Comparison of ENCODE assay signal across 18 cellular contexts in genomic region chr17:42227849-42228696, GRCh38. TPM values are rescaled to one million over a fixed set of nuclear protein-coding genes. Genes with fewer than 3 reads are reported as not detected.
DNase-seq lines count a peak whose midpoint lies in the region; ATAC-seq and TF ChIP-seq lines count a peak whose summit lies in the region.
"Had no signal": no experiment of that assay in that cellular context is flagged by ENCODE, and none has a peak within 500 bp of the region (broad histone marks: within the 10 kb centered on the region; RNA-seq: fewer than 3 reads in every experiment).

No MANE protein-coding gene starts in this region.

- no TSS peak for BruUV-seq in Panc1 (replicated peaks; lab: Mats Ljungman, UMichigan)

- H3K27ac ChIP-seq in CD4-positive, alpha-beta T cell (ENCODE audit: low read depth, low read length), result no peak overlapping the region
- H3K27ac ChIP-seq in Panc1 (ENCODE audit: low read length) (peak overlapping the region; percentile 85), neutrophil (peak overlapping the region; percentile 78)

- peaks cover 8% of the 10 kb centered on the region for H3K4me1 Mint-ChIP-seq in CD4-positive, alpha-beta T cell (ENCODE audit: low read depth)
- H3K4me1 Mint-ChIP-seq in T-cell, result peaks cover 12 to 25% (median 24%) of the 10 kb centered on the region in 3 donors

- H3K9me3 ChIP-seq in CD4-positive, alpha-beta T cell (ENCODE audit: control insufficient read depth, low read length), result no peaks in the 10 kb centered on the region
- no peaks in the 10 kb centered on the region for H3K9me3 ChIP-seq in Panc1 (ENCODE audit: control insufficient read depth, insufficient read depth, low read depth, low read length)
- H3K9me3 ChIP-seq in neutrophil, result no peaks in the 10 kb centered on the region

- DNase-seq in CD4-positive, alpha-beta T cell, result no peak
- DNase-seq in Panc1 (ENCODE audit: low read depth, low spot score), result no peak
- DNase-seq in fibroblast of mammary gland (ENCODE audit: low read depth), result peak; percentile 33
- no peak for DNase-seq in T-cell
- DNase-seq in activated gamma-delta T cell treated with Interleukin-2 at 50 U/mL for 16 hours, result no peak
- DNase-seq: activated CD8-positive, alpha-beta memory T cell treated with anti-CD3 and anti-CD28 coated beads, Interleukin-2, amount 50 U/mL, for 4 hours; glutamatergic neuron; NCI-H2081; T1000 had no signal

- in situ Hi-C loops in Panc1 (cut with HindIII; ENCODE audit: low pct_unique_long_range_greater_than_20kb, low sequenced_read_pairs), result no loop called here

- intact Hi-C loops in CD4-positive, alpha-beta T cell (cut with DNase I, micrococcal nuclease), result no loop called here
- intact Hi-C loops in Panc1 (cut with micrococcal nuclease; ENCODE audit: unreplicated experiment), result no loop called here

- H3K4me1 ChIP-seq in Panc1 (ENCODE audit: control insufficient read depth, insufficient read depth, low read length) (peaks cover 27% of the 10 kb centered on the region), neutrophil (ENCODE audit: control insufficient read depth in 1 of 2, insufficient read depth in 1 of 2, low read depth in 1 of 2, low read length in 1 of 2) (peaks cover 31% of the 10 kb centered on the region in 2 experiments)

- TF ChIP-seq CTCF in CD4-positive, alpha-beta T cell (IDR thresholded peaks at IDR 0.05), result no peak
- no peak for TF ChIP-seq CTCF in Panc1 (IDR thresholded peaks at IDR 0.05)
- no peak for TF ChIP-seq CTCF in fibroblast of mammary gland (conservative IDR thresholded peaks at IDR 0.05; ENCODE audit: control insufficient read depth, insufficient read depth, low read depth, low read length)
- TF ChIP-seq CTCF in neutrophil (IDR thresholded peaks at IDR 0.05), result no peak

- H3K36me3 ChIP-seq in Panc1 (ENCODE audit: control insufficient read depth, insufficient read depth, low read length), result peaks cover 3% of the 10 kb centered on the region; the same call in 1 of the 2 replicates
- peaks cover 85% of the 10 kb centered on the region for H3K36me3 ChIP-seq in neutrophil

- peaks cover 61% of the 10 kb centered on the region for H3K36me3 Mint-ChIP-seq in CD4-positive, alpha-beta T cell (ENCODE audit: low read depth)
- H3K36me3 Mint-ChIP-seq in T-cell, result peaks cover 26% of the 10 kb centered on the region

- CTCF ChIA-PET in CD4-positive, alpha-beta T cell (lab: Charles Lee), result interaction anchor here (0.5 to 0.9 kb wide), 2 partner anchors 9 to 20 kb away, joined by 3 read pairs; no protein-coding TSS in a partner anchor
- CTCF ChIA-PET in Panc1 (lab: Charles Lee), result interaction anchor here (0.7 kb wide), 1 partner anchor 82 kb away, joined by 5 read pairs; no protein-coding TSS in a partner anchor
- CTCF ChIA-PET in T-cell (lab: Charles Lee), result no interaction called here

- no peaks in the 10 kb centered on the region for H3K27me3 Mint-ChIP-seq in CD4-positive, alpha-beta T cell
- no peaks in the 10 kb centered on the region for H3K27me3 Mint-ChIP-seq in T-cell

- H3K4me3 ChIP-seq in Panc1 (ENCODE audit: low read depth in 2 of 2, low read length in 2 of 2) (no peak overlapping the region), fibroblast of mammary gland (ENCODE audit: control insufficient read depth, low read depth, low read length) (no peak overlapping the region), neutrophil (ENCODE audit: low read depth in 1 of 2, low read length in 1 of 2) (no peak overlapping the region)
- H3K4me3 ChIP-seq: K562, lung had no signal

- H3K9me3 Mint-ChIP-seq in CD4-positive, alpha-beta T cell, result no peaks in the 10 kb centered on the region
- H3K9me3 Mint-ChIP-seq in T-cell, result no peaks in the 10 kb centered on the region

- no peak overlapping the region for H3K4me3 Mint-ChIP-seq in CD4-positive, alpha-beta T cell
- H3K4me3 Mint-ChIP-seq in T-cell, result no peak overlapping the region

- no peaks in the 10 kb centered on the region for H3K27me3 ChIP-seq in CD4-positive, alpha-beta T cell (ENCODE audit: control insufficient read depth, insufficient read depth, low read length)
- H3K27me3 ChIP-seq in Panc1 (ENCODE audit: control insufficient read depth, insufficient read depth, low read length), result no peaks in the 10 kb centered on the region
- H3K27me3 ChIP-seq in neutrophil, result no peaks in the 10 kb centered on the region

- peak overlapping the region; percentile 43 for H3K27ac Mint-ChIP-seq in CD4-positive, alpha-beta T cell
- H3K27ac Mint-ChIP-seq in T-cell, result peak overlapping the region in 1 of 2 donors; percentile 4

- ATAC-seq in CD4-positive, alpha-beta T cell (ENCODE audit: poor library complexity), result no peak
- ATAC-seq in Panc1 (peak; percentile 50), HG03439 (IDR thresholded peaks at IDR 0.05; ENCODE audit: unreplicated experiment) (no peak), T-cell (replicated peaks in 1 of 4) (no peak), HG02970 (IDR thresholded peaks at IDR 0.05; ENCODE audit: low FRiP score, unreplicated experiment) (no peak)
- ATAC-seq: HCT116, K562 had no signal

- POLR2A ChIA-PET in CD4-positive, alpha-beta T cell (lab: Charles Lee), result no interaction called here
- POLR2A ChIA-PET in Panc1 (lab: Charles Lee), result interaction anchor here (0.6 kb wide), 1 partner anchor 21 kb away, joined by 3 read pairs; no protein-coding TSS in a partner anchor
- POLR2A ChIA-PET in T-cell (lab: Charles Lee), result no interaction called here

RNA-seq across cellular contexts. Expression of gene GHDC, which starts 33.8 kb away (rescaled TPM):
- 1 to 10 TPM; 6.8 to 8.3 TPM for total RNA-seq in CD4-positive, alpha-beta T cell
- 21.8 TPM for total RNA-seq in Panc1 (2021; ENCODE audit: unreplicated experiment)
- 30.0 TPM for polyA plus RNA-seq in Panc1 (2012; ENCODE audit: insufficient read length)
- 10 to 100 TPM; 15.8 to 26.2 (median 22.5) TPM for total RNA-seq in T-cell

RNA-seq across cellular contexts. Expression of gene HCRT, which starts 42.8 kb away (rescaled TPM):
- not detected for total RNA-seq in CD4-positive, alpha-beta T cell
- not detected for total RNA-seq in Panc1 (2021; ENCODE audit: unreplicated experiment)
- not detected for polyA plus RNA-seq in Panc1 (2012; ENCODE audit: insufficient read length)
- total RNA-seq in T-cell, result not detected
- total RNA-seq: cerebellum, K562, lung, pulmonary artery endothelial cell, ureter had no signal
- polyA plus RNA-seq: K562, lung had no signal

RNA-seq across cellular contexts. Expression of gene KCNH4, which starts 47.1 kb away (rescaled TPM):
- under 1 TPM; 0.17 to 0.25 TPM for total RNA-seq in CD4-positive, alpha-beta T cell
- total RNA-seq in Panc1 (2021; ENCODE audit: unreplicated experiment) (1.5 TPM), T-cell (under 1 TPM in 4 of 5 donors, not detected in 1; 0.06 to 0.35 (median 0.20) TPM)
- 1.6 TPM for polyA plus RNA-seq in Panc1 (2012; ENCODE audit: insufficient read length)
- total RNA-seq: pulmonary artery endothelial cell had no signal

RNA-seq across cellular contexts. Expression of gene STAT5B, which starts 48.1 kb away (rescaled TPM):
- 100 to 1,000 TPM in 1 of 2 experiments, 10 to 100 TPM in 1; 99.4 to 104 TPM for total RNA-seq in CD4-positive, alpha-beta T cell
- 102 TPM for total RNA-seq in Panc1 (2021; ENCODE audit: unreplicated experiment)
- polyA plus RNA-seq in Panc1 (2012; ENCODE audit: insufficient read length), result 66.5 TPM
- 100 to 1,000 TPM; 178 to 205 (median 186) TPM for total RNA-seq in T-cell

Comparison
In these comparisons a context has a peak if more than half of its experiments do, and no peak if none do; other contexts are left out.
1. CTCF ChIA-PET loops: an anchor here in CD4-positive, alpha-beta T cell (0.5 to 0.9 kb wide) and Panc1 (0.7 kb wide); none called in T-cell.